18 cellular contexts compared by ENCODE assay signal in the genomic region with DNA sequence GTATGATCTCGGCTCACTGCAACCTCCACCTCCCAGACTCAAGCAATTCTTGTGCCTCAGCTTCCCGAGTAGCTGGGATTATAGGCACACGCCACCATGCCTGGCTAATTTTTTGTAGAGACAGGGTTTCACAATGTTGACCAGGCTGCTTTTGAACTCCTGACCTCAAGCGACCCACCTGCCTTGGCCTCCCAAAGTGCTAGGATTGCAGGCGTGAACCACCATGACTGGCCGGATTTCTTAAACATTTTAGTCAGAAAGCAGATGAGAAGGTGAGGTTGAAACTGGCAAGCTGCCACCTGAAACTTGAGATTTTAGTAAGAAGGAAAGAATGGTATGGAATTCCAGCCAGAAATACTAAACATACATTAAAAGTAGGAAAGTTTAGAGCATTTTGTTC. TPM values are rescaled to one million over a fixed set of nuclear protein-coding genes. Genes with fewer than 3 reads are reported as not detected.
A peak's percentile ranks its signal among the peaks of the same experiment; 100 is the strongest.
DNase-seq lines count a peak whose midpoint lies in the region; ATAC-seq, FAIRE-seq and TF ChIP-seq lines count a peak whose summit lies in the region.
"Had no signal": no experiment of that assay in that cellular context is flagged by ENCODE, and none has a peak within 500 bp of the region (broad histone marks: within the 10 kb centered on the region; RNA-seq: fewer than 3 reads in every experiment).

No MANE protein-coding gene starts in this region.

- H2AFZ ChIP-seq in mammary epithelial cell (ENCODE audit: low read depth, low read length) (no peak overlapping the region), keratinocyte (ENCODE audit: control insufficient read depth, low read length) (no peak overlapping the region)

- 90% methylated on average over 6 of the region's 6 CpGs for WGBS in mammary epithelial cell (ENCODE audit: low coverage, missing lambda C conversion rate)

- no peaks in the 10 kb centered on the region for H3K9me3 Mint-ChIP-seq in activated naive CD4-positive, alpha-beta T cell treated with anti-CD3 and anti-CD28 coated beads for 36 hours
- H3K9me3 Mint-ChIP-seq: dendritic cell treated with granulocyte-macrophage colony-stimulating factor and Interleukin-4, amounts not matched to agents 40 ng/mL and 50 ng/mL, for 4 days; stimulated activated effector memory CD8-positive, alpha-beta T cell treated with anti-CD3 and anti-CD28 coated beads, Interleukin-12 subunit alpha, Interleukin-12 subunit beta, amount 100 ng/mL, for 72 hours had no signal

- peaks cover 2% of the 10 kb centered on the region for H3K4me1 Mint-ChIP-seq in activated naive CD4-positive, alpha-beta T cell treated with anti-CD3 and anti-CD28 coated beads for 36 hours (ENCODE audit: low read depth)
- H3K4me1 Mint-ChIP-seq: nephron progenitor cell had no signal

- H3K79me2 ChIP-seq in mammary epithelial cell (ENCODE audit: insufficient read depth, low read length) (no peaks in the 10 kb centered on the region), keratinocyte (ENCODE audit: control insufficient read depth, insufficient read depth, low read length) (no peaks in the 10 kb centered on the region)

- H3K4me2 ChIP-seq in mammary epithelial cell (ENCODE audit: insufficient read depth, low read depth, low read length) (no peak overlapping the region), keratinocyte (ENCODE audit: control insufficient read depth, extremely low read depth, insufficient read depth, low read depth, low read length) (no peak overlapping the region)

- H3K27me3 Mint-ChIP-seq in activated naive CD4-positive, alpha-beta T cell treated with anti-CD3 and anti-CD28 coated beads for 36 hours (ENCODE audit: low read depth): peaks cover 17% of the 10 kb centered on the region

- no peak overlapping the region for H3K27ac ChIP-seq in mammary epithelial cell (ENCODE audit: insufficient read depth, low read depth, low read length)
- no peak overlapping the region for H3K27ac ChIP-seq in keratinocyte (ENCODE audit: control insufficient read depth, insufficient read depth, low read length)
- H3K27ac ChIP-seq: heart right ventricle, thyroid gland had no signal

- H3K27me3 ChIP-seq in mammary epithelial cell (ENCODE audit: insufficient read depth, low read length): peaks cover 10% of the 10 kb centered on the region
- H3K27me3 ChIP-seq in keratinocyte (ENCODE audit: control insufficient read depth, extremely low read depth, insufficient read depth, low read length): peaks cover 15% of the 10 kb centered on the region
- H3K27me3 ChIP-seq: thyroid gland had no signal

- no peak overlapping the region for H3K27ac Mint-ChIP-seq in activated naive CD4-positive, alpha-beta T cell treated with anti-CD3 and anti-CD28 coated beads for 36 hours
- H3K27ac Mint-ChIP-seq: dendritic cell treated with granulocyte-macrophage colony-stimulating factor and Interleukin-4, amounts not matched to agents 40 ng/mL and 50 ng/mL, for 4 days; nephron progenitor cell; stimulated activated effector memory CD8-positive, alpha-beta T cell treated with anti-CD3 and anti-CD28 coated beads, Interleukin-12 subunit alpha, Interleukin-12 subunit beta, amount 100 ng/mL, for 72 hours had no signal

- H3K36me3 Mint-ChIP-seq in activated naive CD4-positive, alpha-beta T cell treated with anti-CD3 and anti-CD28 coated beads for 36 hours (ENCODE audit: low read depth): no peaks in the 10 kb centered on the region
- H3K36me3 Mint-ChIP-seq: stimulated activated effector memory CD8-positive, alpha-beta T cell treated with anti-CD3 and anti-CD28 coated beads, Interleukin-12 subunit alpha, Interleukin-12 subunit beta, amount 100 ng/mL, for 72 hours had no signal

- H3K4me3 ChIP-seq in mammary epithelial cell (replicated peaks in 1 of 3; ENCODE audit: insufficient read depth in 1 of 3, low read depth in 2 of 3, low read length in 3 of 3) (no peak overlapping the region), keratinocyte (ENCODE audit: control insufficient read depth in 2 of 3, extremely low read depth in 1 of 3, insufficient read depth in 2 of 3, low read depth in 1 of 3, low read length in 3 of 3) (no peak overlapping the region)
- H3K4me3 ChIP-seq: heart right ventricle, thyroid gland had no signal

- no peak overlapping the region for H3K9ac ChIP-seq in mammary epithelial cell (ENCODE audit: insufficient read depth, low read length)
- no peak overlapping the region for H3K9ac ChIP-seq in keratinocyte (ENCODE audit: control insufficient read depth, extremely low read depth, insufficient read depth, low read length)

- H3K36me3 ChIP-seq in mammary epithelial cell (ENCODE audit: insufficient read depth, low read length) (no peaks in the 10 kb centered on the region), keratinocyte (ENCODE audit: control insufficient read depth in 2 of 2, extremely low read depth in 1 of 2, insufficient read depth in 2 of 2, low read length in 2 of 2) (no peaks in the 10 kb centered on the region)
- H3K36me3 ChIP-seq: heart right ventricle, thyroid gland had no signal

- H4K20me1 ChIP-seq in mammary epithelial cell (ENCODE audit: insufficient read depth, low read length): no peaks in the 10 kb centered on the region
- no peaks in the 10 kb centered on the region for H4K20me1 ChIP-seq in keratinocyte (ENCODE audit: control insufficient read depth, extremely low read depth, insufficient read depth, low read length)

- no peak for TF ChIP-seq CTCF in mammary epithelial cell (conservative IDR thresholded peaks at IDR 0.05 in 1 of 2, IDR thresholded peaks at IDR 0.05 in 1 of 2; ENCODE audit: extremely low read depth in 1 of 2, insufficient read depth in 1 of 2, low read depth in 1 of 2, low read length in 2 of 2)
- no peak for TF ChIP-seq CTCF in keratinocyte (optimal IDR thresholded peaks at IDR 0.05 in 1 of 3, IDR thresholded peaks at IDR 0.05 in 1 of 3, conservative IDR thresholded peaks at IDR 0.05 in 1 of 3; ENCODE audit: extremely low read depth in 1 of 3, insufficient read depth in 2 of 3, low read length in 3 of 3)

- no peaks in the 10 kb centered on the region for H3K9me3 ChIP-seq in mammary epithelial cell (replicated peaks; ENCODE audit: insufficient read depth, low read length)
- H3K9me3 ChIP-seq in keratinocyte (ENCODE audit: control insufficient read depth, low read depth, low read length): no peaks in the 10 kb centered on the region
- H3K9me3 ChIP-seq: thyroid gland had no signal

- intact Hi-C loops in mammary epithelial cell (cut with micrococcal nuclease): no loop called here
- intact Hi-C loops in activated naive CD4-positive, alpha-beta T cell treated with anti-CD3 and anti-CD28 coated beads for 36 hours (cut with micrococcal nuclease): no loop called here

- DNase-seq in HCEC 1CT (peak; percentile 40), NCI-H2171 treated with DMSO at 0.1 percent for 48 hours (lab: John Stamatoyannopoulos, UW) (peak; percentile 32), mammary epithelial cell (peak; percentile 62), keratinocyte (ENCODE audit: low read depth, low spot score) (peak; percentile 4), left lobe of liver (ENCODE audit: low spot score) (no peak), amniotic stem cell (lab: John Stamatoyannopoulos, UW) (no peak)
- DNase-seq in activated naive CD4-positive, alpha-beta T cell treated with anti-CD3 and anti-CD28 coated beads for 36 hours: no peak
- DNase-seq: activated CD4-positive, alpha-beta T cell treated with anti-CD3 and anti-CD28 coated beads for 1 hour; activated effector memory CD4-positive, alpha-beta T cell treated with Interleukin-2 at 50 U/mL for 16 hours; H7; heart right ventricle; nephron progenitor cell; thyroid gland had no signal

- dilution Hi-C loops in mammary epithelial cell (cut with HindIII; ENCODE audit: low sequenced_read_pairs) (no loop called here), keratinocyte (cut with MboI; ENCODE audit: extremely low pct_ligation_motif_present, low sequenced_read_pairs) (no loop called here)

- peaks cover 12% of the 10 kb centered on the region for H3K4me1 ChIP-seq in mammary epithelial cell (ENCODE audit: insufficient read depth, low read length)
- H3K4me1 ChIP-seq in keratinocyte (ENCODE audit: control insufficient read depth, extremely low read depth, insufficient read depth, low read length): peaks cover 10% of the 10 kb centered on the region
- H3K4me1 ChIP-seq: thyroid gland had no signal

- in situ Hi-C loops in mammary epithelial cell (cut with MboI; ENCODE audit: low sequenced_read_pairs in 2 of 2): no loop called here

- CTCF ChIA-PET in mammary epithelial cell (lab: Charles Lee; ENCODE audit: low non-redundant PET): no interaction called here
- CTCF ChIA-PET in activated naive CD4-positive, alpha-beta T cell treated with anti-CD3 and anti-CD28 coated beads for 36 hours (lab: Charles Lee): interaction anchor here (1.0 kb wide), 1 partner anchor 9 kb away, joined by 3 read pairs; no protein-coding TSS in a partner anchor

- FAIRE-seq in keratinocyte (lab: Jason Lieb, UNC): no peak
- FAIRE-seq: GM18507, islet of Langerhans had no signal

- ATAC-seq in left lobe of liver (no peak), GM21717 (IDR thresholded peaks at IDR 0.05; ENCODE audit: unreplicated experiment) (no peak)
- ATAC-seq: heart right ventricle; stimulated activated effector memory CD8-positive, alpha-beta T cell treated with anti-CD3 and anti-CD28 coated beads, Interleukin-12 subunit alpha, Interleukin-12 subunit beta, amount 100 ng/mL, for 72 hours had no signal

- no TSS peak for BruUV-seq in mammary epithelial cell (replicated peaks; lab: Mats Ljungman, UMichigan)

- no peaks in the 10 kb centered on the region for H3K9me1 ChIP-seq in keratinocyte (ENCODE audit: control insufficient read depth, extremely low read depth, insufficient read depth, low read length)

- no peak overlapping the region for H3K4me3 Mint-ChIP-seq in activated naive CD4-positive, alpha-beta T cell treated with anti-CD3 and anti-CD28 coated beads for 36 hours
- H3K4me3 Mint-ChIP-seq: dendritic cell treated with granulocyte-macrophage colony-stimulating factor and Interleukin-4, amounts not matched to agents 40 ng/mL and 50 ng/mL, for 4 days; nephron progenitor cell; stimulated activated effector memory CD8-positive, alpha-beta T cell treated with anti-CD3 and anti-CD28 coated beads, Interleukin-12 subunit alpha, Interleukin-12 subunit beta, amount 100 ng/mL, for 72 hours had no signal

RNA-seq across cellular contexts. Expression of a gene that starts 31.9 kb away (rescaled TPM):
- total RNA-seq in mammary epithelial cell (1 to 10 TPM; 2.8 to 3.3 TPM), left lobe of liver (6.5 TPM)
- polyA plus RNA-seq in mammary epithelial cell (2.5 TPM), keratinocyte (0.62 to 2.0 TPM (median 0.79 TPM) in 3 replicates)
- polyA minus RNA-seq in mammary epithelial cell (0.72 TPM), keratinocyte (1.1 to 5.2 TPM (median 2.4 TPM) in 3 replicates)
- polyA plus RNA-seq in keratinocyte (2011; ENCODE audit: low read depth): 1.3 TPM
- polyA plus RNA-seq in keratinocyte (2011; cell fraction: cytosol; rRNA removed): 0.40 and 0.79 TPM in 2 replicates
- polyA plus RNA-seq in keratinocyte (2011; cell fraction: nucleus; rRNA removed): 0.64 and 1.6 TPM in 2 replicates
- polyA plus RNA-seq in keratinocyte (2012; ENCODE audit: low replicate concordance): 1.1 and 1.5 TPM in 2 replicates
- not detected for polyA minus RNA-seq in keratinocyte (2011; cell fraction: cytosol; rRNA and poly(A)+ RNA removed)
- 0.32 and 0.47 TPM in 2 replicates for polyA minus RNA-seq in keratinocyte (2011; cell fraction: nucleus; rRNA and poly(A)+ RNA removed)
- 1 to 10 TPM; 2.7 to 3.0 TPM for total RNA-seq in activated naive CD4-positive, alpha-beta T cell treated with anti-CD3 and anti-CD28 coated beads for 36 hours

RNA-seq across cellular contexts. Expression of a gene that starts 33.1 kb away (rescaled TPM):
- total RNA-seq in mammary epithelial cell (10 to 100 TPM; 55.3 to 99.6 TPM), left lobe of liver (21.4 TPM)
- polyA plus RNA-seq in mammary epithelial cell (64.0 TPM), keratinocyte (74.1 to 149 TPM (median 97.4 TPM) in 3 replicates)
- polyA minus RNA-seq in mammary epithelial cell (26.9 TPM), keratinocyte (3.0 to 28.5 TPM (median 9.5 TPM) in 3 replicates)
- 212 TPM for polyA plus RNA-seq in keratinocyte (2011; ENCODE audit: low read depth)
- 59.7 and 73.4 TPM in 2 replicates for polyA plus RNA-seq in keratinocyte (2011; cell fraction: cytosol; rRNA removed)
- 46.3 and 107 TPM in 2 replicates for polyA plus RNA-seq in keratinocyte (2011; cell fraction: nucleus; rRNA removed)
- polyA plus RNA-seq in keratinocyte (2012; ENCODE audit: low replicate concordance): 78.9 and 121 TPM in 2 replicates
- 21.9 TPM for polyA minus RNA-seq in keratinocyte (2011; cell fraction: cytosol; rRNA and poly(A)+ RNA removed)
- 25.4 and 48.1 TPM in 2 replicates for polyA minus RNA-seq in keratinocyte (2011; cell fraction: nucleus; rRNA and poly(A)+ RNA removed)
- 100 to 1,000 TPM; 122 to 129 TPM for total RNA-seq in activated naive CD4-positive, alpha-beta T cell treated with anti-CD3 and anti-CD28 coated beads for 36 hours

RNA-seq across cellular contexts. Expression of a gene that starts 59.2 kb away (rescaled TPM):
- total RNA-seq in mammary epithelial cell: 10 to 100 TPM; 60.2 to 90.6 TPM
- polyA plus RNA-seq in mammary epithelial cell: 58.3 TPM
- polyA minus RNA-seq in mammary epithelial cell: 52.0 TPM
- 63.7 to 119 TPM (median 69.4 TPM) in 3 replicates for polyA plus RNA-seq in keratinocyte
- 127 TPM for polyA plus RNA-seq in keratinocyte (2011; ENCODE audit: low read depth)
- polyA plus RNA-seq in keratinocyte (2011; cell fraction: cytosol; rRNA removed): 62.3 and 96.8 TPM in 2 replicates
- 19.0 and 25.9 TPM in 2 replicates for polyA plus RNA-seq in keratinocyte (2011; cell fraction: nucleus; rRNA removed)
- polyA plus RNA-seq in keratinocyte (2012; ENCODE audit: low replicate concordance): 86.7 and 106 TPM in 2 replicates
- 10.1 to 20.4 TPM (median 10.4 TPM) in 3 replicates for polyA minus RNA-seq in keratinocyte
- polyA minus RNA-seq in keratinocyte (2011; cell fraction: cytosol; rRNA and poly(A)+ RNA removed): 31.8 TPM
- 4.5 and 7.4 TPM in 2 replicates for polyA minus RNA-seq in keratinocyte (2011; cell fraction: nucleus; rRNA and poly(A)+ RNA removed)
- 15.2 TPM for total RNA-seq in left lobe of liver
- 100 to 1,000 TPM; 111 to 116 TPM for total RNA-seq in activated naive CD4-positive, alpha-beta T cell treated with anti-CD3 and anti-CD28 coated beads for 36 hours

Comparison
In these comparisons a context has a peak if more than half of its experiments do, and no peak if none do; other contexts are left out.
1. DNase-seq: peak in HCEC 1CT (single experiment), NCI-H2171 treated with DMSO at 0.1 percent for 48 hours (single experiment), mammary epithelial cell (single experiment) and keratinocyte (single experiment); none in left lobe of liver (single experiment), activated naive CD4-positive, alpha-beta T cell treated with anti-CD3 and anti-CD28 coated beads for 36 hours (single experiment) and amniotic stem cell (single experiment).